12 cellular contexts compared by ENCODE assay signal in genomic region chr22:40485813-40486610, GRCh38.
DNase-seq lines count a peak whose midpoint lies in the region; ATAC-seq and TF ChIP-seq lines count a peak whose summit lies in the region.
"Had no signal": no experiment of that assay in that cellular context is flagged by ENCODE, and none has a peak within 500 bp of the region (broad histone marks: within the 10 kb centered on the region; RNA-seq: fewer than 3 reads in every experiment).

No MANE protein-coding gene starts in this region.

- H3K27me3 ChIP-seq in skeletal muscle satellite cell (ENCODE audit: control insufficient read depth, insufficient read depth, low read length): no peaks in the 10 kb centered on the region

- no peak for TF ChIP-seq CTCF in fibroblast of the aortic adventitia (IDR thresholded peaks at IDR 0.05; ENCODE audit: insufficient read depth, low read length)

- H3K4me3 Mint-ChIP-seq in activated naive CD8-positive, alpha-beta T cell treated with anti-CD3 and anti-CD28 coated beads for 36 hours: no peak overlapping the region

- no peaks in the 10 kb centered on the region for H3K27me3 Mint-ChIP-seq in activated naive CD8-positive, alpha-beta T cell treated with anti-CD3 and anti-CD28 coated beads for 36 hours

- H3K9me3 Mint-ChIP-seq in activated naive CD8-positive, alpha-beta T cell treated with anti-CD3 and anti-CD28 coated beads for 36 hours: no peaks in the 10 kb centered on the region

- H3K4me1 ChIP-seq in skeletal muscle satellite cell (ENCODE audit: control insufficient read depth, insufficient read depth, low read length): peaks cover 35% of the 10 kb centered on the region

- H3K36me3 Mint-ChIP-seq in activated naive CD8-positive, alpha-beta T cell treated with anti-CD3 and anti-CD28 coated beads for 36 hours: peaks cover 7% of the 10 kb centered on the region

- H3K9me3 ChIP-seq in skeletal muscle satellite cell (replicated peaks; ENCODE audit: low read length): no peaks in the 10 kb centered on the region

- no peak overlapping the region for H3K4me3 ChIP-seq in fibroblast of the aortic adventitia (ENCODE audit: low read depth, low read length)
- no peak overlapping the region for H3K4me3 ChIP-seq in skeletal muscle satellite cell (ENCODE audit: low read length)

- H3K36me3 ChIP-seq in skeletal muscle satellite cell (ENCODE audit: insufficient read depth, low read length): no peaks in the 10 kb centered on the region

- ATAC-seq in GM21723 (IDR thresholded peaks at IDR 0.05; ENCODE audit: unreplicated experiment): no peak
- no peak for ATAC-seq in HG03159 (IDR thresholded peaks at IDR 0.05; ENCODE audit: unreplicated experiment)

- H3K27ac Mint-ChIP-seq in activated naive CD8-positive, alpha-beta T cell treated with anti-CD3 and anti-CD28 coated beads for 36 hours: peak overlapping the region; percentile 65

- H3K4me1 Mint-ChIP-seq in activated naive CD8-positive, alpha-beta T cell treated with anti-CD3 and anti-CD28 coated beads for 36 hours: peaks cover 30% of the 10 kb centered on the region

- DNase-seq in NCI-H2171 treated with DMSO at 0.1 percent for 48 hours (lab: John Stamatoyannopoulos, UW) (peak; percentile 36), NCI-H2171 (lab: John Stamatoyannopoulos, UW) (no peak), fibroblast of the aortic adventitia (ENCODE audit: low read depth) (peak; percentile 60), NCI-H2196 (lab: John Stamatoyannopoulos, UW; ENCODE audit: unreplicated experiment) (no peak)
- DNase-seq in activated naive CD8-positive, alpha-beta T cell treated with anti-CD3 and anti-CD28 coated beads for 36 hours: no peak
- DNase-seq: activated T-cell treated with anti-CD3 and anti-CD28 coated beads for 4 hours; NCI-H1436; stimulated activated CD4-positive, alpha-beta T cell treated with anti-CD3 and anti-CD28 coated beads, Interleukin-12 subunit alpha, Interleukin-12 subunit beta, amount 100 ng/mL, for 4 hours; stimulated activated CD8-positive, alpha-beta memory T cell treated with anti-CD3 and anti-CD28 coated beads, Interleukin-4, amount 100 ng/mL, for 48 hours had no signal

- H3K4me2 ChIP-seq in skeletal muscle satellite cell (ENCODE audit: low read length): peak overlapping the region; percentile 12

- H3K9ac ChIP-seq in skeletal muscle satellite cell (ENCODE audit: low read depth, low read length): no peak overlapping the region

Comparison
In these comparisons a context has a peak if more than half of its experiments do, and no peak if none do; other contexts are left out.
1. DNase-seq: peak in NCI-H2171 treated with DMSO at 0.1 percent for 48 hours (single experiment) and fibroblast of the aortic adventitia (single experiment); none in NCI-H2171 (single experiment), activated naive CD8-positive, alpha-beta T cell treated with anti-CD3 and anti-CD28 coated beads for 36 hours (single experiment) and NCI-H2196 (single experiment).